Comparison of ENCODE assay signal across 22 cellular contexts in genomic region chr4:157918036-157918832, GRCh38.
DNase-seq lines count a peak whose midpoint lies in the region; ATAC-seq and TF ChIP-seq lines count a peak whose summit lies in the region.
"Had no signal": no experiment of that assay in that cellular context is flagged by ENCODE, and none has a peak within 500 bp of the region (broad histone marks: within the 10 kb centered on the region; RNA-seq: fewer than 3 reads in every experiment).

No MANE protein-coding gene starts in this region.

- no peaks in the 10 kb centered on the region for H3K9me3 Mint-ChIP-seq in Calu3 (ENCODE audit: low read depth, unreplicated experiment)
- peaks cover 3% of the 10 kb centered on the region for H3K9me3 Mint-ChIP-seq in CD4-positive, alpha-beta T cell

- no peaks in the 10 kb centered on the region for H3K36me3 Mint-ChIP-seq in Calu3 (ENCODE audit: insufficient read depth, unreplicated experiment)
- H3K36me3 Mint-ChIP-seq in CD4-positive, alpha-beta T cell (ENCODE audit: low read depth), result no peaks in the 10 kb centered on the region

- POLR2A ChIA-PET in CD4-positive, alpha-beta T cell (lab: Charles Lee), result no interaction called here

- H3K4me1 Mint-ChIP-seq in Calu3 (ENCODE audit: low read depth, unreplicated experiment), result no peaks in the 10 kb centered on the region
- H3K4me1 Mint-ChIP-seq in CD4-positive, alpha-beta T cell (ENCODE audit: low read depth), result no peaks in the 10 kb centered on the region
- H3K4me1 Mint-ChIP-seq: GM23338 had no signal

- H3K9me3 ChIP-seq in CD4-positive, alpha-beta T cell (ENCODE audit: control insufficient read depth, low read length), result no peaks in the 10 kb centered on the region
- H3K9me3 ChIP-seq: HAP-1, MG63, SJCRH30 had no signal

- intact Hi-C loops in Calu3 (cut with micrococcal nuclease; ENCODE audit: unreplicated experiment), result no loop called here
- intact Hi-C loops in CD4-positive, alpha-beta T cell (cut with DNase I, micrococcal nuclease), result no loop called here

- H3K27me3 Mint-ChIP-seq in Calu3 (ENCODE audit: unreplicated experiment), result no peaks in the 10 kb centered on the region
- H3K27me3 Mint-ChIP-seq in CD4-positive, alpha-beta T cell, result no peaks in the 10 kb centered on the region

- no peak for DNase-seq in Calu3
- DNase-seq in left kidney (ENCODE audit: low read depth, low spot score), result peak; percentile 46
- peak; percentile 85 for DNase-seq in renal cortical epithelial cell (ENCODE audit: low read depth)
- no peak for DNase-seq in CD4-positive, alpha-beta T cell
- no peak for DNase-seq in HuH-7 (ENCODE audit: low spot score)
- DNase-seq: C1 segment of cervical spinal cord, DMS79, MG63, NCI-H1048, NCI-H1436, NCI-H1930, NCI-H226, NCI-H510A treated with DMSO at 0.1 percent for 48 hours, NCI-H748 treated with DMSO at 0.1 percent for 48 hours, SJCRH30 had no signal

- BruUV-seq in Calu3 (replicated peaks; lab: Mats Ljungman, UMichigan), result no TSS peak

- no peaks in the 10 kb centered on the region for H3K27me3 ChIP-seq in CD4-positive, alpha-beta T cell (ENCODE audit: control insufficient read depth, insufficient read depth, low read length)
- H3K27me3 ChIP-seq: MG63, SJCRH30 had no signal

- CTCF ChIA-PET in Calu3 (lab: Charles Lee), result no interaction called here
- CTCF ChIA-PET in CD4-positive, alpha-beta T cell (lab: Charles Lee), result no interaction called here

- no peak overlapping the region for H3K4me3 Mint-ChIP-seq in Calu3 (ENCODE audit: low read depth, unreplicated experiment)
- H3K4me3 Mint-ChIP-seq in CD4-positive, alpha-beta T cell, result no peak overlapping the region
- H3K4me3 Mint-ChIP-seq: GM23338 had no signal

- peak overlapping the region; percentile 93 for H3K27ac ChIP-seq in VCaP
- H3K27ac ChIP-seq in CD4-positive, alpha-beta T cell (ENCODE audit: low read depth, low read length), result no peak overlapping the region
- H3K27ac ChIP-seq: SJCRH30 had no signal

- ATAC-seq in GM19351 (IDR thresholded peaks at IDR 0.05; ENCODE audit: unreplicated experiment), result no peak
- ATAC-seq in CD4-positive, alpha-beta T cell (ENCODE audit: poor library complexity), result no peak
- ATAC-seq in HG03196 (IDR thresholded peaks at IDR 0.05; ENCODE audit: unreplicated experiment), result no peak
- ATAC-seq: GM23338, K562, Panc1 had no signal

- no peak for TF ChIP-seq CTCF in Calu3 (IDR thresholded peaks at IDR 0.05; ENCODE audit: unreplicated experiment)
- no peak for TF ChIP-seq CTCF in VCaP (conservative IDR thresholded peaks at IDR 0.05)
- no peak for TF ChIP-seq CTCF in CD4-positive, alpha-beta T cell (IDR thresholded peaks at IDR 0.05)

- H3K27ac Mint-ChIP-seq in Calu3 (ENCODE audit: unreplicated experiment), result peak overlapping the region; percentile 12
- no peak overlapping the region for H3K27ac Mint-ChIP-seq in CD4-positive, alpha-beta T cell
- H3K27ac Mint-ChIP-seq: GM23338 had no signal

Comparison
In these comparisons a context has a peak if more than half of its experiments do, and no peak if none do; other contexts are left out.
1. DNase-seq: peak in left kidney (single experiment) and renal cortical epithelial cell (single experiment); none in Calu3 (single experiment), CD4-positive, alpha-beta T cell (0 of 10) and HuH-7 (single experiment).